ENCODE assay signal across 16 cellular contexts in the genomic region with DNA sequence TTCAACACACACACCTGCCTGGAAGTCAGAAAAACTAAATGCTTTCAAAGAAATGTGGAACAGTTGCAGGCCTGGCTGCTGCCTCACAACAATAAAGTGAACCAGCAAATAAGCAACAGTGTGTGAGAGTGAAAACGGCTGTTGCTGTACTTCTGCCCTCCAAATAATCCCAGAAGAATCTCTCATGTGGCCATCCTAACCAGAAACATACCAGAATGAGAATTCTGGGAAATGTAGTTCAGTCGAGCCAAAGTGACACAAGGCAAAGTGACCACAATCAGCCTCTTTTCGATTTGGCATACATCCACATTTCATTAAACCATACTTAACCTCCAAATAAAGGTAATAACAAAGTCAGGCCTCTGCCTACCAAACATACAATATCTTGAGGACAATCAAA.
DNase-seq lines count a peak whose midpoint lies in the region; FAIRE-seq and TF ChIP-seq lines count a peak whose summit lies in the region.
"Had no signal": no experiment of that assay in that cellular context is flagged by ENCODE, and none has a peak within 500 bp of the region (broad histone marks: within the 10 kb centered on the region; RNA-seq: fewer than 3 reads in every experiment).

No MANE protein-coding gene starts in this region.

- H3K4me3 ChIP-seq in AG10803 (ENCODE audit: low read length) (no peak overlapping the region), Karpas-422 (ENCODE audit: low read length) (no peak overlapping the region), H1 (ENCODE audit: extremely low read depth in 1 of 4, insufficient read depth in 2 of 4, low read depth in 3 of 4, low read length in 4 of 4) (no peak overlapping the region), mesenchymal stem cell (ENCODE audit: insufficient read depth in 1 of 2, low read depth in 1 of 2, low read length in 2 of 2) (peak overlapping the region in 1 of 2 experiments; percentile 20)
- H3K4me3 ChIP-seq: esophagus squamous epithelium, SK-N-MC had no signal

- H4K91ac ChIP-seq in H1 (replicated peaks; ENCODE audit: insufficient read length, low read length) (no peak overlapping the region), mesenchymal stem cell (ENCODE audit: low read length) (no peak overlapping the region)

- H4K8ac ChIP-seq in H1 (ENCODE audit: extremely low read depth, insufficient read depth, low read length) = no peak overlapping the region
- H4K8ac ChIP-seq in mesenchymal stem cell (ENCODE audit: low read length) = peak overlapping the region; percentile 7

- H3K79me1 ChIP-seq in H1 (ENCODE audit: low read depth, low read length) (no peaks in the 10 kb centered on the region), mesenchymal stem cell (replicated peaks; ENCODE audit: low read length, poor library complexity, severe bottlenecking) (no peaks in the 10 kb centered on the region)

- H2BK120ac ChIP-seq in H1 (replicated peaks; ENCODE audit: low read depth, low read length) (no peak overlapping the region), mesenchymal stem cell (ENCODE audit: low read depth, low read length) (no peak overlapping the region)

- H2BK5ac ChIP-seq in H1 (ENCODE audit: low read depth, low read length) = no peak overlapping the region
- H2BK5ac ChIP-seq in mesenchymal stem cell (ENCODE audit: low read depth, low read length, poor library complexity, severe bottlenecking) = no peak overlapping the region

- TF ChIP-seq RAD21 in H1 (IDR thresholded peaks at IDR 0.05 in 1 of 2, conservative IDR thresholded peaks at IDR 0.05 in 1 of 2; ENCODE audit: low read depth in 2 of 2, low read length in 2 of 2) = no peak

- H3K4ac ChIP-seq in H1 (replicated peaks; ENCODE audit: insufficient read length, low read depth, low read length) = no peak overlapping the region
- H3K4ac ChIP-seq in mesenchymal stem cell (ENCODE audit: low read depth in 1 of 2, low read length in 2 of 2) = peak overlapping the region in 1 of 2 experiments; percentile 58

- H3K27ac ChIP-seq in Karpas-422 (ENCODE audit: low read length) = no peak overlapping the region
- H3K27ac ChIP-seq in H1 (ENCODE audit: low read depth, low read length) = no peak overlapping the region
- no peak overlapping the region for H3K27ac ChIP-seq in mesenchymal stem cell (ENCODE audit: low read length, poor library complexity, severe bottlenecking)
- H3K27ac ChIP-seq: C4-2B, SK-N-MC had no signal

- no peak for TF ChIP-seq CTCF in AG10803 (conservative IDR thresholded peaks at IDR 0.05; ENCODE audit: low read length)
- no peak for TF ChIP-seq CTCF in H1 (IDR thresholded peaks at IDR 0.05; ENCODE audit: control extremely low read depth in 1 of 3, insufficient read depth in 1 of 3, low read depth in 1 of 3, low read length in 3 of 3)

- no peaks in the 10 kb centered on the region for H3K23me2 ChIP-seq in H1 (ENCODE audit: low read depth, low read length)

- H3K27me3 ChIP-seq in Karpas-422 (ENCODE audit: low read length) = no peaks in the 10 kb centered on the region
- no peaks in the 10 kb centered on the region for H3K27me3 ChIP-seq in H1 (replicated peaks in 1 of 4; ENCODE audit: control insufficient read depth in 3 of 4, extremely low read depth in 1 of 4, insufficient read depth in 3 of 4, low read length in 3 of 4)
- H3K27me3 ChIP-seq in mesenchymal stem cell (ENCODE audit: control insufficient read depth in 1 of 2, insufficient read depth in 1 of 2, low read length in 2 of 2) = no peaks in the 10 kb centered on the region
- H3K27me3 ChIP-seq: esophagus squamous epithelium had no signal

- no peak for TF ChIP-seq EP300 in H1 (IDR thresholded peaks at IDR 0.05; ENCODE audit: borderline replicate concordance in 1 of 2, low read depth in 2 of 2, low read length in 2 of 2)

- no peak overlapping the region for H4K5ac ChIP-seq in H1 (ENCODE audit: insufficient read length, low read depth, low read length)

- CTCF ChIA-PET in H1 (lab: Charles Lee; ENCODE audit: partially characterized antibody) = interaction anchor here (0.6 to 9.3 kb wide), 18 partner anchors 10 to 928 kb away, joined by 3 to 103 read pairs (median 5); no protein-coding TSS in a partner anchor

- peaks cover 21% of the 10 kb centered on the region for H3K4me1 ChIP-seq in Karpas-422 (ENCODE audit: low read length)
- H3K4me1 ChIP-seq in H1 (replicated peaks in 1 of 4; ENCODE audit: control insufficient read depth in 3 of 4, insufficient read depth in 4 of 4, low read length in 3 of 4) = no peaks in the 10 kb centered on the region
- peaks cover 1% of the 10 kb centered on the region for H3K4me1 ChIP-seq in mesenchymal stem cell (ENCODE audit: control insufficient read depth, insufficient read depth, low read depth, low read length)

- no peaks in the 10 kb centered on the region for H3K9me2 ChIP-seq in Karpas-422 (replicated peaks; ENCODE audit: insufficient read depth, low read length)

- H2BK20ac ChIP-seq in H1 (ENCODE audit: low read length) = 0 out of 2 replicates have a peak overlapping the region, but pooled peaks have one; percentile 8

- H3K14ac ChIP-seq in H1 (ENCODE audit: insufficient read length) (no peak overlapping the region), mesenchymal stem cell (ENCODE audit: low read length in 2 of 2) (no peak overlapping the region)

- H2BK15ac ChIP-seq in H1 (ENCODE audit: low read length) (no peak overlapping the region), mesenchymal stem cell (ENCODE audit: low read depth, poor library complexity, severe bottlenecking) (no peak overlapping the region)

- H2BK12ac ChIP-seq in H1 (ENCODE audit: low read depth, low read length) = no peak overlapping the region
- no peak overlapping the region for H2BK12ac ChIP-seq in mesenchymal stem cell (ENCODE audit: low read length in 2 of 2)

- FAIRE-seq in H1 (lab: Jason Lieb, UNC) (no peak), GM12892 (lab: Jason Lieb, UNC) (no peak)

- no peak overlapping the region for H2AK5ac ChIP-seq in H1 (ENCODE audit: low read depth, low read length)
- no peak overlapping the region for H2AK5ac ChIP-seq in mesenchymal stem cell (ENCODE audit: low read length, severe bottlenecking)

- H3K23ac ChIP-seq in H1 (ENCODE audit: insufficient read length) (no peak overlapping the region), mesenchymal stem cell (ENCODE audit: low read length in 2 of 2) (no peak overlapping the region)

- 80% methylated on average over 3 of the region's 3 CpGs; no CpG with 5 or more reads in 1 of the 2 experiments for WGBS in H1 (ENCODE audit: extremely low coverage in 1 of 2, insufficient coverage in 1 of 2, insufficient read length in 1 of 2, insufficient replicate concordance in 2 of 2, low coverage in 1 of 2, low lambda C conversion rate in 2 of 2, missing lambda C conversion rate in 1 of 2), 2 experiments
- WGBS in mesenchymal stem cell = 77% methylated on average over 3 of the region's 3 CpGs

- H3K56ac ChIP-seq in H1 (replicated peaks; ENCODE audit: insufficient read length, low read depth, low read length) = no peak overlapping the region

- TF ChIP-seq POLR2A in H1 (IDR thresholded peaks at IDR 0.05; ENCODE audit: control extremely low read depth in 1 of 2, low read depth in 2 of 2, low read length in 2 of 2) = no peak
- TF ChIP-seq POLR2A in GM12892 (IDR thresholded peaks at IDR 0.05; ENCODE audit: low read depth, low read length) = no peak

- H3K79me2 ChIP-seq in Karpas-422 (ENCODE audit: low read length) = no peaks in the 10 kb centered on the region
- H3K79me2 ChIP-seq in H1 (ENCODE audit: control insufficient read depth in 1 of 2, insufficient read depth in 2 of 2, low read length in 2 of 2) = no peaks in the 10 kb centered on the region; a peak in 1 of 4 replicates

- no peaks in the 10 kb centered on the region for H3K36me3 ChIP-seq in Karpas-422 (ENCODE audit: insufficient read depth, low read length)
- no peaks in the 10 kb centered on the region for H3K36me3 ChIP-seq in H1 (ENCODE audit: control insufficient read depth in 2 of 4, insufficient read depth in 4 of 4, low read length in 3 of 4)
- H3K36me3 ChIP-seq in mesenchymal stem cell (ENCODE audit: control insufficient read depth in 1 of 2, insufficient read depth in 2 of 2, low read depth in 1 of 2, low read length in 2 of 2) = no peaks in the 10 kb centered on the region
- H3K36me3 ChIP-seq: esophagus squamous epithelium had no signal

- H4K20me1 ChIP-seq in Karpas-422 (ENCODE audit: insufficient read depth, low read depth, low read length) = no peaks in the 10 kb centered on the region
- no peaks in the 10 kb centered on the region for H4K20me1 ChIP-seq in H1 (replicated peaks in 1 of 2; ENCODE audit: control insufficient read depth in 1 of 2, insufficient read depth in 2 of 2, low read length in 2 of 2)

- POLR2A ChIA-PET in H1 (lab: Charles Lee; ENCODE audit: partially characterized antibody) = interaction anchor here (0.6 kb wide), 1 partner anchor 11 kb away, joined by 3 read pairs; no protein-coding TSS in a partner anchor

- DNase-seq in AG10803 (ENCODE audit: low read depth) = peak; percentile 87
- DNase-seq in Karpas-422 = no peak
- no peak for DNase-seq in H1 (ENCODE audit: low read depth in 1 of 2, low spot score in 2 of 2)
- DNase-seq in mesenchymal stem cell = peak; percentile 76
- no peak for DNase-seq in hypothalamus (lab: John Stamatoyannopoulos, UW)
- DNase-seq in NCI-H1436 treated with DMSO at 0.1 percent for 48 hours (lab: John Stamatoyannopoulos, UW) = no peak
- DNase-seq in COR-L47 (lab: John Stamatoyannopoulos, UW) = no peak
- no peak for DNase-seq in GM12892 (ENCODE audit: insufficient read length)
- DNase-seq: activated CD8-positive, alpha-beta T cell treated with anti-CD3 and anti-CD28 coated beads, Interleukin-2, amount 10 ng/mL, durations not matched to agents 7 days and 5 days; anterior cingulate cortex; dermis blood vessel endothelial cell; esophagus squamous epithelium; NCI-H2171; posterior cingulate gyrus had no signal

- H2AFZ ChIP-seq in Karpas-422 (ENCODE audit: low read length) = peak overlapping the region; percentile 63; the same call in 1 of the 2 replicates
- peak overlapping the region; percentile 48; the same call in 1 of the 2 replicates for H2AFZ ChIP-seq in H1 (ENCODE audit: low read length)
- H2AFZ ChIP-seq in mesenchymal stem cell (ENCODE audit: low read depth, low read length) = no peak overlapping the region

- H3K9ac ChIP-seq in Karpas-422 (ENCODE audit: low read length) (no peak overlapping the region), H1 (replicated peaks in 1 of 4; ENCODE audit: extremely low read depth in 1 of 4, low read depth in 3 of 4, low read length in 3 of 4) (no peak overlapping the region), mesenchymal stem cell (ENCODE audit: low read length) (peak overlapping the region; percentile 56)

- H3K4me2 ChIP-seq in Karpas-422 (ENCODE audit: low read depth, low read length, poor library complexity, severe bottlenecking) (no peak overlapping the region), H1 (ENCODE audit: insufficient read depth in 1 of 2, low read depth in 2 of 2, low read length in 2 of 2) (no peak overlapping the region), mesenchymal stem cell (ENCODE audit: low read length, poor library complexity, severe bottlenecking) (no peak overlapping the region)

- H3K9me3 ChIP-seq in Karpas-422 (ENCODE audit: low read length) = no peaks in the 10 kb centered on the region
- H3K9me3 ChIP-seq in H1 (ENCODE audit: insufficient read depth in 2 of 2, low read depth in 1 of 2, low read length in 1 of 2) = no peaks in the 10 kb centered on the region
- no peaks in the 10 kb centered on the region for H3K9me3 ChIP-seq in mesenchymal stem cell (ENCODE audit: control insufficient read depth, low read length)
- H3K9me3 ChIP-seq: esophagus squamous epithelium had no signal

- H3K18ac ChIP-seq in H1 (ENCODE audit: extremely low read depth, low read length) = no peak overlapping the region
- H3K18ac ChIP-seq in mesenchymal stem cell (ENCODE audit: low read depth in 1 of 2, low read length in 2 of 2) = no peak overlapping the region

Comparison
In these comparisons a context has a peak if more than half of its experiments do, and no peak if none do; other contexts are left out.
1. DNase-seq: peak in AG10803 (single experiment) and mesenchymal stem cell (single experiment); none in Karpas-422 (single experiment), H1 (0 of 2), hypothalamus (0 of 51), NCI-H1436 treated with DMSO at 0.1 percent for 48 hours (single experiment), COR-L47 (single experiment) and GM12892 (single experiment).